Comparison of ENCODE assay signal across 13 cellular contexts in genomic region chr9:37952731-37953130, GRCh38. TPM values are rescaled to one million over a fixed set of nuclear protein-coding genes. Genes with fewer than 3 reads are reported as not detected.
A peak's percentile ranks its signal among the peaks of the same experiment; 100 is the strongest.
DNase-seq lines count a peak whose midpoint lies in the region; ATAC-seq and TF ChIP-seq lines count a peak whose summit lies in the region.
"Had no signal": no experiment of that assay in that cellular context is flagged by ENCODE, and none has a peak within 500 bp of the region (broad histone marks: within the 10 kb centered on the region; RNA-seq: fewer than 3 reads in every experiment).

No MANE protein-coding gene starts in this region.

- no peaks in the 10 kb centered on the region for H3K27me3 ChIP-seq in RWPE2 (ENCODE audit: insufficient read depth, poor library complexity, severe bottlenecking)
- H3K27me3 ChIP-seq: vagina had no signal

- H3K4me1 Mint-ChIP-seq in activated CD8-positive, alpha-beta T cell treated with anti-CD3 and anti-CD28 coated beads for 36 hours (ENCODE audit: low read depth) = peaks cover 29% of the 10 kb centered on the region
- peaks cover 14% of the 10 kb centered on the region for H3K4me1 Mint-ChIP-seq in activated CD8-positive, alpha-beta T cell treated with anti-CD3 and anti-CD28 coated beads, Interleukin-2, amount 10 ng/mL, durations not matched to agents 7 days and 5 days (ENCODE audit: low read depth)

- H3K4me3 Mint-ChIP-seq in activated CD8-positive, alpha-beta T cell treated with anti-CD3 and anti-CD28 coated beads for 36 hours = no peak overlapping the region
- H3K4me3 Mint-ChIP-seq in activated CD8-positive, alpha-beta T cell treated with anti-CD3 and anti-CD28 coated beads, Interleukin-2, amount 10 ng/mL, durations not matched to agents 7 days and 5 days = no peak overlapping the region

- H3K27ac Mint-ChIP-seq in activated CD8-positive, alpha-beta T cell treated with anti-CD3 and anti-CD28 coated beads for 36 hours = peak overlapping the region; percentile 11
- H3K27ac Mint-ChIP-seq in activated CD8-positive, alpha-beta T cell treated with anti-CD3 and anti-CD28 coated beads, Interleukin-2, amount 10 ng/mL, durations not matched to agents 7 days and 5 days = no peak overlapping the region

- H3K36me3 ChIP-seq in RWPE2 (ENCODE audit: low read depth) = peaks cover 59% of the 10 kb centered on the region
- H3K36me3 ChIP-seq: vagina had no signal

- H3K4me3 ChIP-seq in RWPE2 (ENCODE audit: severe bottlenecking) (no peak overlapping the region), epithelial cell of esophagus (ENCODE audit: low read length) (no peak overlapping the region), skeletal muscle cell (ENCODE audit: low read depth, low read length) (no peak overlapping the region)
- H3K4me3 ChIP-seq: HAP-1, vagina had no signal

- ATAC-seq in activated CD8-positive, alpha-beta T cell treated with anti-CD3 and anti-CD28 coated beads for 36 hours = no peak
- no peak for ATAC-seq in activated CD8-positive, alpha-beta T cell treated with anti-CD3 and anti-CD28 coated beads, Interleukin-2, amount 10 ng/mL, durations not matched to agents 7 days and 5 days
- peak; percentile 58 for ATAC-seq in RWPE2 (ENCODE audit: low read depth)

- no peak for DNase-seq in activated CD8-positive, alpha-beta T cell treated with anti-CD3 and anti-CD28 coated beads for 36 hours
- DNase-seq in activated CD8-positive, alpha-beta T cell treated with anti-CD3 and anti-CD28 coated beads, Interleukin-2, amount 10 ng/mL, durations not matched to agents 7 days and 5 days = no peak
- no peak for DNase-seq in RWPE2 (ENCODE audit: low spot score)
- peak; percentile 87 for DNase-seq in epithelial cell of esophagus (ENCODE audit: low read depth)
- DNase-seq in skeletal muscle cell (ENCODE audit: low read depth) = peak; percentile 76
- DNase-seq in activated gamma-delta T cell (lab: John Stamatoyannopoulos, UW) = no peak
- DNase-seq in activated CD8-positive, alpha-beta memory T cell treated with anti-CD3 and anti-CD28 coated beads, Interleukin-2, amount 50 U/mL, for 4 hours = no peak
- no peak for DNase-seq in NCI-H187 treated with DMSO at 0.1 percent for 48 hours (lab: John Stamatoyannopoulos, UW)
- DNase-seq: ACHN, NCI-H69, T-helper 9 cell had no signal

- no peaks in the 10 kb centered on the region for H3K9me3 ChIP-seq in RWPE2 (ENCODE audit: severe bottlenecking)
- H3K9me3 ChIP-seq: HAP-1, vagina had no signal

- TF ChIP-seq CTCF in activated CD8-positive, alpha-beta T cell treated with anti-CD3 and anti-CD28 coated beads for 36 hours (IDR thresholded peaks at IDR 0.05) = no peak
- TF ChIP-seq CTCF in RWPE2 (IDR thresholded peaks at IDR 0.05; ENCODE audit: poor library complexity, severe bottlenecking) (no peak), epithelial cell of esophagus (IDR thresholded peaks at IDR 0.05; ENCODE audit: insufficient read depth, low read depth, low read length, missing control alignments) (no peak)

- H3K4me1 ChIP-seq in RWPE2 (ENCODE audit: insufficient read depth, poor library complexity, severe bottlenecking) = peaks cover 42% of the 10 kb centered on the region
- H3K4me1 ChIP-seq: HAP-1 had no signal

- H3K36me3 Mint-ChIP-seq in activated CD8-positive, alpha-beta T cell treated with anti-CD3 and anti-CD28 coated beads for 36 hours (ENCODE audit: low read depth) = peaks cover 5% of the 10 kb centered on the region
- no peaks in the 10 kb centered on the region for H3K36me3 Mint-ChIP-seq in activated CD8-positive, alpha-beta T cell treated with anti-CD3 and anti-CD28 coated beads, Interleukin-2, amount 10 ng/mL, durations not matched to agents 7 days and 5 days (ENCODE audit: low read depth)

- no peaks in the 10 kb centered on the region for H3K9me3 Mint-ChIP-seq in activated CD8-positive, alpha-beta T cell treated with anti-CD3 and anti-CD28 coated beads for 36 hours
- H3K9me3 Mint-ChIP-seq in activated CD8-positive, alpha-beta T cell treated with anti-CD3 and anti-CD28 coated beads, Interleukin-2, amount 10 ng/mL, durations not matched to agents 7 days and 5 days (ENCODE audit: insufficient read depth) = no peaks in the 10 kb centered on the region

- H3K27me3 Mint-ChIP-seq in activated CD8-positive, alpha-beta T cell treated with anti-CD3 and anti-CD28 coated beads for 36 hours = no peaks in the 10 kb centered on the region
- H3K27me3 Mint-ChIP-seq in activated CD8-positive, alpha-beta T cell treated with anti-CD3 and anti-CD28 coated beads, Interleukin-2, amount 10 ng/mL, durations not matched to agents 7 days and 5 days (ENCODE audit: low read depth) = no peaks in the 10 kb centered on the region

- peak overlapping the region; percentile 96 for H3K27ac ChIP-seq in RWPE2 (ENCODE audit: poor library complexity, severe bottlenecking)

- intact Hi-C loops in activated CD8-positive, alpha-beta T cell treated with anti-CD3 and anti-CD28 coated beads for 36 hours (cut with micrococcal nuclease) = no loop called here

- POLR2A ChIA-PET in activated CD8-positive, alpha-beta T cell treated with anti-CD3 and anti-CD28 coated beads for 36 hours (lab: Charles Lee) = no interaction called here
- POLR2A ChIA-PET in activated CD8-positive, alpha-beta T cell treated with anti-CD3 and anti-CD28 coated beads, Interleukin-2, amount 10 ng/mL, durations not matched to agents 7 days and 5 days (lab: Charles Lee) = no interaction called here

- CTCF ChIA-PET in activated CD8-positive, alpha-beta T cell treated with anti-CD3 and anti-CD28 coated beads for 36 hours (lab: Charles Lee) = interaction anchor here (1.2 kb wide), 1 partner anchor 40 kb away, joined by 3 read pairs; no protein-coding TSS in a partner anchor
- CTCF ChIA-PET in activated CD8-positive, alpha-beta T cell treated with anti-CD3 and anti-CD28 coated beads, Interleukin-2, amount 10 ng/mL, durations not matched to agents 7 days and 5 days (lab: Charles Lee) = no interaction called here

RNA-seq across cellular contexts. Expression of gene SLC25A51, which starts 48.8 kb away (rescaled TPM):
- 10 to 100 TPM; 27.1 to 27.2 TPM for total RNA-seq in activated CD8-positive, alpha-beta T cell treated with anti-CD3 and anti-CD28 coated beads for 36 hours
- 10 to 100 TPM; 31.7 to 33.6 TPM for total RNA-seq in activated CD8-positive, alpha-beta T cell treated with anti-CD3 and anti-CD28 coated beads, Interleukin-2, amount 10 ng/mL, durations not matched to agents 7 days and 5 days

Comparison
In these comparisons a context has a peak if more than half of its experiments do, and no peak if none do; other contexts are left out.
1. DNase-seq: peak in epithelial cell of esophagus (single experiment) and skeletal muscle cell (single experiment); none in activated CD8-positive, alpha-beta T cell treated with anti-CD3 and anti-CD28 coated beads for 36 hours (single experiment), activated CD8-positive, alpha-beta T cell treated with anti-CD3 and anti-CD28 coated beads, Interleukin-2, amount 10 ng/mL, durations not matched to agents 7 days and 5 days (single experiment), RWPE2 (single experiment), activated gamma-delta T cell (single experiment), activated CD8-positive, alpha-beta memory T cell treated with anti-CD3 and anti-CD28 coated beads, Interleukin-2, amount 50 U/mL, for 4 hours (single experiment) and NCI-H187 treated with DMSO at 0.1 percent for 48 hours (single experiment).